ENCODE assay signal across 16 cellular contexts in genomic region chr21:27104749-27105439, GRCh38.
DNase-seq lines count a peak whose midpoint lies in the region; ATAC-seq, FAIRE-seq and TF ChIP-seq lines count a peak whose summit lies in the region.
"Had no signal": no experiment of that assay in that cellular context is flagged by ENCODE, and none has a peak within 500 bp of the region (broad histone marks: within the 10 kb centered on the region; RNA-seq: fewer than 3 reads in every experiment).

No MANE protein-coding gene starts in this region.

- FAIRE-seq in HTR-8/SVneo (lab: Jason Lieb, UNC), result peak; percentile 69
- FAIRE-seq: endothelial cell of umbilical vein had no signal

- TF ChIP-seq CTCF in AG09309 (IDR thresholded peaks at IDR 0.05; ENCODE audit: control insufficient read depth, insufficient read depth, low read depth, low read length, missing control alignments) (no peak), adrenal gland (IDR thresholded peaks at IDR 0.05) (no peak)

- H3K18ac ChIP-seq in mesendoderm (ENCODE audit: low read length), result no peak overlapping the region

- H3K79me2 ChIP-seq in mesendoderm (ENCODE audit: control insufficient read depth, insufficient read depth, low read length), result no peaks in the 10 kb centered on the region

- TF ChIP-seq POLR2A in adrenal gland (IDR thresholded peaks at IDR 0.05), result no peak

- no peak overlapping the region for H2AK5ac ChIP-seq in mesendoderm (ENCODE audit: low read length)

- H2BK120ac ChIP-seq in mesendoderm (ENCODE audit: low read depth, low read length), result no peak overlapping the region

- H3K4me1 ChIP-seq in mesendoderm (ENCODE audit: control insufficient read depth, low read depth, low read length) (no peaks in the 10 kb centered on the region), adrenal gland (replicated peaks in 1 of 2) (no peaks in the 10 kb centered on the region)

- no peak overlapping the region for H3K4me2 ChIP-seq in mesendoderm (ENCODE audit: low read length)
- H3K4me2 ChIP-seq: BLaER1 treated with 17β-estradiol and CSF1 and Interleukin-3, amounts not matched to agents 10 nM and 100 nM had no signal

- H3K79me1 ChIP-seq in mesendoderm (ENCODE audit: low read length), result no peaks in the 10 kb centered on the region

- H3K27ac ChIP-seq in mesendoderm (ENCODE audit: low read depth, low read length) (no peak overlapping the region), adrenal gland (no peak overlapping the region)
- H3K27ac ChIP-seq: BLaER1 treated with 17β-estradiol and CSF1 and Interleukin-3, amounts not matched to agents 10 nM and 100 nM had no signal

- H3K27me3 ChIP-seq in mesendoderm (ENCODE audit: insufficient read depth, low read length, poor library complexity), result no peaks in the 10 kb centered on the region
- no peaks in the 10 kb centered on the region for H3K27me3 ChIP-seq in adrenal gland
- H3K27me3 ChIP-seq: BLaER1 treated with 17β-estradiol and CSF1 and Interleukin-3, amounts not matched to agents 10 nM and 100 nM had no signal

- ATAC-seq in GM19395 (IDR thresholded peaks at IDR 0.05; ENCODE audit: unreplicated experiment), result no peak
- no peak for ATAC-seq in HG03571 (IDR thresholded peaks at IDR 0.05; ENCODE audit: unreplicated experiment)

- intact Hi-C loops in adrenal gland (cut with DNase I), result no loop called here

- H3K4me3 ChIP-seq in AG09309 (ENCODE audit: control insufficient read depth, low read depth, low read length) (no peak overlapping the region), mesendoderm (ENCODE audit: low read length) (no peak overlapping the region), adrenal gland (no peak overlapping the region)
- H3K4me3 ChIP-seq: BLaER1 treated with 17β-estradiol and CSF1 and Interleukin-3, amounts not matched to agents 10 nM and 100 nM had no signal

- H3K56ac ChIP-seq in mesendoderm (ENCODE audit: low read length), result no peak overlapping the region

- DNase-seq in AG09309 (ENCODE audit: low read depth) (peak; percentile 8), HTR-8/SVneo (ENCODE audit: insufficient read length, low spot score) (peak; percentile 22), dedifferentiated amniotic fluid mesenchymal stem cell (ENCODE audit: extremely low spot score) (peak; percentile 54), mesendoderm (peak; percentile 18), NCI-H2081 (lab: John Stamatoyannopoulos, UW) (no peak), adrenal gland (no peak)
- DNase-seq: activated CD4-positive, alpha-beta T cell treated with anti-CD3 and anti-CD28 coated beads, Interleukin-2, amount 50 U/mL, for 48 hours; activated effector memory CD4-positive, alpha-beta T cell treated with Interleukin-2 at 50 U/mL for 16 hours; central memory CD4-positive, alpha-beta T cell; NCI-H1436; NCI-H524 treated with DMSO at 0.1 percent for 48 hours; stimulated activated naive CD4-positive, alpha-beta T cell had no signal

- WGBS in mesendoderm (ENCODE audit: extremely low coverage, insufficient coverage, low lambda C conversion rate), result no CpG with 5 or more reads among the region's 5 CpGs
- 20 to 36% (median 34%) methylated on average over 5 of the region's 5 CpGs for WGBS in adrenal gland, 4 donors

- H2BK15ac ChIP-seq in mesendoderm (replicated peaks; ENCODE audit: low read depth), result no peak overlapping the region

- H3K4ac ChIP-seq in mesendoderm (ENCODE audit: low read depth, low read length), result no peak overlapping the region

- no peak overlapping the region for H4K5ac ChIP-seq in mesendoderm (ENCODE audit: low read length)

- no peak overlapping the region for H3K9ac ChIP-seq in mesendoderm (ENCODE audit: low read length)
- H3K9ac ChIP-seq: BLaER1 treated with 17β-estradiol and CSF1 and Interleukin-3, amounts not matched to agents 10 nM and 100 nM had no signal

- no peak overlapping the region for H3K23ac ChIP-seq in mesendoderm (ENCODE audit: low read length)

- H3K9me3 ChIP-seq in adrenal gland (replicated peaks in 1 of 3), result no peaks in the 10 kb centered on the region

- no peaks in the 10 kb centered on the region for H3K36me3 ChIP-seq in mesendoderm (ENCODE audit: control insufficient read depth, insufficient read depth, low read length)
- no peaks in the 10 kb centered on the region for H3K36me3 ChIP-seq in adrenal gland (replicated peaks in 1 of 2)
- H3K36me3 ChIP-seq: BLaER1 treated with 17β-estradiol and CSF1 and Interleukin-3, amounts not matched to agents 10 nM and 100 nM had no signal

- H4K8ac ChIP-seq in mesendoderm (ENCODE audit: low read depth, low read length), result no peak overlapping the region

- H2BK5ac ChIP-seq in mesendoderm (ENCODE audit: low read length), result no peak overlapping the region

Comparison
In these comparisons a context has a peak if more than half of its experiments do, and no peak if none do; other contexts are left out.
1. DNase-seq: peak in AG09309 (single experiment), HTR-8/SVneo (single experiment), dedifferentiated amniotic fluid mesenchymal stem cell (single experiment) and mesendoderm (single experiment); none in NCI-H2081 (0 of 2) and adrenal gland (0 of 7).